Comparison of ENCODE assay signal across 8 cellular contexts in genomic region chr3:42129014-42129953, GRCh38. TPM values are rescaled to one million over a fixed set of nuclear protein-coding genes. Genes with fewer than 3 reads are reported as not detected.
A peak's percentile ranks its signal among the peaks of the same experiment; 100 is the strongest.
DNase-seq lines count a peak whose midpoint lies in the region; ATAC-seq and TF ChIP-seq lines count a peak whose summit lies in the region.

No MANE protein-coding gene starts in this region.

- TF ChIP-seq POLR2A in erythroblast (IDR thresholded peaks at IDR 0.05; ENCODE audit: low read length) = no peak

- peak; percentile 36 for ATAC-seq in GM23338
- no peak for ATAC-seq in lung (ENCODE audit: insufficient read depth, low FRiP score)
- ATAC-seq in GM19467 (IDR thresholded peaks at IDR 0.05; ENCODE audit: unreplicated experiment) = no peak
- ATAC-seq in natural killer cell treated with Interleukin-12 subunit alpha and Interleukin-12 subunit beta and Interleukin-15 and Interleukin-18, amount 100 ng/mL, for 72 hours = no peak

- no peak overlapping the region for H3K4me2 ChIP-seq in GM23338

- no peaks in the 10 kb centered on the region for H3K36me3 ChIP-seq in GM23338 (ENCODE audit: insufficient read depth)
- H3K36me3 ChIP-seq in lung (ENCODE audit: control insufficient read depth in 2 of 2, insufficient read depth in 2 of 2, low read length in 2 of 2) = peaks cover 4 to 8% of the 10 kb centered on the region in 2 donors

- H3K4me1 ChIP-seq in GM23338 (ENCODE audit: insufficient read depth) (no peaks in the 10 kb centered on the region), lung (ENCODE audit: control insufficient read depth in 2 of 2, insufficient read depth in 2 of 2, low read length in 2 of 2) (peaks cover 2 to 11% of the 10 kb centered on the region in 2 donors)

- no peak overlapping the region for H3K4me3 Mint-ChIP-seq in GM23338
- no peak overlapping the region for H3K4me3 Mint-ChIP-seq in natural killer cell treated with Interleukin-12 subunit alpha and Interleukin-12 subunit beta and Interleukin-15 and Interleukin-18, amount 100 ng/mL, for 72 hours

- peaks cover 7% of the 10 kb centered on the region; the same call in 1 of the 3 replicates for H3K4me1 Mint-ChIP-seq in GM23338
- peaks cover 3 to 16% of the 10 kb centered on the region in 2 donors for H3K4me1 Mint-ChIP-seq in natural killer cell treated with Interleukin-12 subunit alpha and Interleukin-12 subunit beta and Interleukin-15 and Interleukin-18, amount 100 ng/mL, for 72 hours (ENCODE audit: low read depth in 2 of 2)

- H3K9me3 ChIP-seq in lung (ENCODE audit: control insufficient read depth in 2 of 2, insufficient read depth in 1 of 2, low read length in 1 of 2) = no peaks in the 10 kb centered on the region

- H3K27ac ChIP-seq in GM23338 (ENCODE audit: low read depth) = no peak overlapping the region
- H3K27ac ChIP-seq in VCaP = peak overlapping the region; percentile 67
- H3K27ac ChIP-seq in lung (ENCODE audit: low read depth in 1 of 2, low read length in 1 of 2) = peak overlapping the region; percentile 32 to 38

- H4K20me1 ChIP-seq in GM23338 (replicated peaks; ENCODE audit: insufficient read depth) = no peaks in the 10 kb centered on the region

- H3K27me3 ChIP-seq in GM23338 (ENCODE audit: insufficient read depth) (no peaks in the 10 kb centered on the region), lung (ENCODE audit: control insufficient read depth, insufficient read depth) (no peaks in the 10 kb centered on the region)

- no peaks in the 10 kb centered on the region for H3K79me2 ChIP-seq in GM23338 (replicated peaks; ENCODE audit: insufficient read depth)

- no peak overlapping the region for H2AFZ ChIP-seq in GM23338

- WGBS in lung, 2 donors = 84 to 91% methylated on average over 18 of the region's 18 CpGs

- no peak overlapping the region for H3K4me3 ChIP-seq in GM23338
- H3K4me3 ChIP-seq in lung = no peak overlapping the region

- H3F3A ChIP-seq in GM23338 (replicated peaks; ENCODE audit: low read depth) = no peaks in the 10 kb centered on the region

- H3K9me2 ChIP-seq in GM23338 (ENCODE audit: insufficient read depth) = no peaks in the 10 kb centered on the region

- H3K27me3 Mint-ChIP-seq in GM23338 (ENCODE audit: insufficient read depth, low read depth, poor library complexity) = peaks cover 3% of the 10 kb centered on the region
- H3K27me3 Mint-ChIP-seq in natural killer cell treated with Interleukin-12 subunit alpha and Interleukin-12 subunit beta and Interleukin-15 and Interleukin-18, amount 100 ng/mL, for 72 hours = no peaks in the 10 kb centered on the region

- TF ChIP-seq CTCF in GM23338 (conservative IDR thresholded peaks at IDR 0.05; ENCODE audit: low read depth in 2 of 2) = no peak
- TF ChIP-seq CTCF in VCaP (conservative IDR thresholded peaks at IDR 0.05) = no peak
- TF ChIP-seq CTCF in lung (IDR thresholded peaks at IDR 0.05; ENCODE audit: control extremely low read depth, extremely low read depth) = no peak

- H3K9me3 Mint-ChIP-seq in GM23338 = no peaks in the 10 kb centered on the region
- no peaks in the 10 kb centered on the region for H3K9me3 Mint-ChIP-seq in natural killer cell treated with Interleukin-12 subunit alpha and Interleukin-12 subunit beta and Interleukin-15 and Interleukin-18, amount 100 ng/mL, for 72 hours

- DNase-seq in DMS53 (lab: John Stamatoyannopoulos, UW) (peak; percentile 70), GM23338 (ENCODE audit: low spot score) (peak; percentile 33), lung (ENCODE audit: low spot score) (no peak), erythroblast (lab: John Stamatoyannopoulos, UW) (no peak)
- DNase-seq in natural killer cell treated with Interleukin-12 subunit alpha and Interleukin-12 subunit beta and Interleukin-15 and Interleukin-18, amount 100 ng/mL, for 72 hours (ENCODE audit: low spot score) = no peak
- DNase-seq in activated CD4-positive, alpha-beta T cell treated with anti-CD3 and anti-CD28 coated beads, Interleukin-2, amount 50 U/mL, for 4 hours = no peak

- peaks cover 4% of the 10 kb centered on the region; the same call in 1 of the 3 replicates for H3K36me3 Mint-ChIP-seq in GM23338 (ENCODE audit: low read depth)
- peaks cover 5% of the 10 kb centered on the region for H3K36me3 Mint-ChIP-seq in natural killer cell treated with Interleukin-12 subunit alpha and Interleukin-12 subunit beta and Interleukin-15 and Interleukin-18, amount 100 ng/mL, for 72 hours

- 0 out of 2 replicates have a peak overlapping the region, but pooled peaks have one; percentile 22 for H3K27ac Mint-ChIP-seq in GM23338
- H3K27ac Mint-ChIP-seq in natural killer cell treated with Interleukin-12 subunit alpha and Interleukin-12 subunit beta and Interleukin-15 and Interleukin-18, amount 100 ng/mL, for 72 hours = no peak overlapping the region

TF ChIP-seq in GM23338, 12 proteins besides CTCF, POLR2A, EP300 and RAD21:
- no peak for TF ChIP-seq NANOG (IDR thresholded peaks at IDR 0.05; ENCODE audit: borderline replicate concordance)
- TF ChIP-seq REST (IDR thresholded peaks at IDR 0.05; ENCODE audit: unreplicated experiment) = no peak
- TF ChIP-seq STAT1 (IDR thresholded peaks at IDR 0.05; ENCODE audit: unreplicated experiment) = no peak
- TF ChIP-seq ZNF114 (CRISPR knock-in tag; IDR thresholded peaks at IDR 0.05) = no peak
- TF ChIP-seq EZH2phosphoT487 (IDR thresholded peaks at IDR 0.05; ENCODE audit: unreplicated experiment) = no peak
- no peak for TF ChIP-seq ZNF331 (CRISPR knock-in tag; IDR thresholded peaks at IDR 0.05; ENCODE audit: low read depth)
- no peak for TF ChIP-seq CREB1 (CRISPR knock-in tag; IDR thresholded peaks at IDR 0.05; ENCODE audit: low read depth)

RNA-seq across cellular contexts. Expression of gene TRAK1, which starts 38.1 kb away (rescaled TPM):
- total RNA-seq in GM23338 (2014; rRNA removed; shearing (Covaris generic)) = 47.4 and 50.1 TPM in 2 replicates
- polyA plus RNA-seq in GM23338 (2016; fragmentation: Nextera tagmentation; extraction: Ambion mirVana) (12.2 and 13.4 TPM in 2 replicates), lung (10 to 100 TPM; 18.2 to 19.6 TPM)
- 10 to 100 TPM; 45.3 to 65.4 TPM for total RNA-seq in lung
- total RNA-seq in natural killer cell treated with Interleukin-12 subunit alpha and Interleukin-12 subunit beta and Interleukin-15 and Interleukin-18, amount 100 ng/mL, for 72 hours = 10 to 100 TPM; 32.3 to 48.0 TPM

Comparison
In these comparisons a context has a peak if more than half of its experiments do, and no peak if none do; other contexts are left out.
1. DNase-seq: peak in DMS53 (single experiment) and GM23338 (single experiment); none in lung (single experiment), natural killer cell treated with Interleukin-12 subunit alpha and Interleukin-12 subunit beta and Interleukin-15 and Interleukin-18, amount 100 ng/mL, for 72 hours (single experiment), activated CD4-positive, alpha-beta T cell treated with anti-CD3 and anti-CD28 coated beads, Interleukin-2, amount 50 U/mL, for 4 hours (0 of 2) and erythroblast (0 of 2).